In genomic region chr1:62689524-62689923, GRCh38 we compare ENCODE assay signal across 1 cellular context.
TF ChIP-seq lines count a peak whose summit lies in the region.

No MANE protein-coding gene starts in this region.

TF ChIP-seq in GM23338, 12 proteins besides CTCF, POLR2A, EP300 and RAD21 (continued from another document):
- TF ChIP-seq, protein P1, sequence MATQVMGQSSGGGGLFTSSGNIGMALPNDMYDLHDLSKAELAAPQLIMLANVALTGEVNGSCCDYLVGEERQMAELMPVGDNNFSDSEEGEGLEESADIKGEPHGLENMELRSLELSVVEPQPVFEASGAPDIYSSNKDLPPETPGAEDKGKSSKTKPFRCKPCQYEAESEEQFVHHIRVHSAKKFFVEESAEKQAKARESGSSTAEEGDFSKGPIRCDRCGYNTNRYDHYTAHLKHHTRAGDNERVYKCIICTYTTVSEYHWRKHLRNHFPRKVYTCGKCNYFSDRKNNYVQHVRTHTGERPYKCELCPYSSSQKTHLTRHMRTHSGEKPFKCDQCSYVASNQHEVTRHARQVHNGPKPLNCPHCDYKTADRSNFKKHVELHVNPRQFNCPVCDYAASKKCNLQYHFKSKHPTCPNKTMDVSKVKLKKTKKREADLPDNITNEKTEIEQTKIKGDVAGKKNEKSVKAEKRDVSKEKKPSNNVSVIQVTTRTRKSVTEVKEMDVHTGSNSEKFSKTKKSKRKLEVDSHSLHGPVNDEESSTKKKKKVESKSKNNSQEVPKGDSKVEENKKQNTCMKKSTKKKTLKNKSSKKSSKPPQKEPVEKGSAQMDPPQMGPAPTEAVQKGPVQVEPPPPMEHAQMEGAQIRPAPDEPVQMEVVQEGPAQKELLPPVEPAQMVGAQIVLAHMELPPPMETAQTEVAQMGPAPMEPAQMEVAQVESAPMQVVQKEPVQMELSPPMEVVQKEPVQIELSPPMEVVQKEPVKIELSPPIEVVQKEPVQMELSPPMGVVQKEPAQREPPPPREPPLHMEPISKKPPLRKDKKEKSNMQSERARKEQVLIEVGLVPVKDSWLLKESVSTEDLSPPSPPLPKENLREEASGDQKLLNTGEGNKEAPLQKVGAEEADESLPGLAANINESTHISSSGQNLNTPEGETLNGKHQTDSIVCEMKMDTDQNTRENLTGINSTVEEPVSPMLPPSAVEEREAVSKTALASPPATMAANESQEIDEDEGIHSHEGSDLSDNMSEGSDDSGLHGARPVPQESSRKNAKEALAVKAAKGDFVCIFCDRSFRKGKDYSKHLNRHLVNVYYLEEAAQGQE (IDR thresholded peaks at IDR 0.05; ENCODE audit: unreplicated experiment), result no peak
- TF ChIP-seq ZNF331 (CRISPR knock-in tag; IDR thresholded peaks at IDR 0.05; ENCODE audit: low read depth), result no peak
- TF ChIP-seq JUNB (IDR thresholded peaks at IDR 0.05; ENCODE audit: unreplicated experiment), result no peak
- no peak for TF ChIP-seq CREB1 (CRISPR knock-in tag; IDR thresholded peaks at IDR 0.05; ENCODE audit: low read depth)
- TF ChIP-seq EZH2 (IDR thresholded peaks at IDR 0.05; ENCODE audit: low read depth, unreplicated experiment), result no peak
- no peak for TF ChIP-seq EZH2phosphoT487 (IDR thresholded peaks at IDR 0.05; ENCODE audit: unreplicated experiment)
- TF ChIP-seq ZNF114 (CRISPR knock-in tag; IDR thresholded peaks at IDR 0.05), result no peak
- TF ChIP-seq, protein P2, sequence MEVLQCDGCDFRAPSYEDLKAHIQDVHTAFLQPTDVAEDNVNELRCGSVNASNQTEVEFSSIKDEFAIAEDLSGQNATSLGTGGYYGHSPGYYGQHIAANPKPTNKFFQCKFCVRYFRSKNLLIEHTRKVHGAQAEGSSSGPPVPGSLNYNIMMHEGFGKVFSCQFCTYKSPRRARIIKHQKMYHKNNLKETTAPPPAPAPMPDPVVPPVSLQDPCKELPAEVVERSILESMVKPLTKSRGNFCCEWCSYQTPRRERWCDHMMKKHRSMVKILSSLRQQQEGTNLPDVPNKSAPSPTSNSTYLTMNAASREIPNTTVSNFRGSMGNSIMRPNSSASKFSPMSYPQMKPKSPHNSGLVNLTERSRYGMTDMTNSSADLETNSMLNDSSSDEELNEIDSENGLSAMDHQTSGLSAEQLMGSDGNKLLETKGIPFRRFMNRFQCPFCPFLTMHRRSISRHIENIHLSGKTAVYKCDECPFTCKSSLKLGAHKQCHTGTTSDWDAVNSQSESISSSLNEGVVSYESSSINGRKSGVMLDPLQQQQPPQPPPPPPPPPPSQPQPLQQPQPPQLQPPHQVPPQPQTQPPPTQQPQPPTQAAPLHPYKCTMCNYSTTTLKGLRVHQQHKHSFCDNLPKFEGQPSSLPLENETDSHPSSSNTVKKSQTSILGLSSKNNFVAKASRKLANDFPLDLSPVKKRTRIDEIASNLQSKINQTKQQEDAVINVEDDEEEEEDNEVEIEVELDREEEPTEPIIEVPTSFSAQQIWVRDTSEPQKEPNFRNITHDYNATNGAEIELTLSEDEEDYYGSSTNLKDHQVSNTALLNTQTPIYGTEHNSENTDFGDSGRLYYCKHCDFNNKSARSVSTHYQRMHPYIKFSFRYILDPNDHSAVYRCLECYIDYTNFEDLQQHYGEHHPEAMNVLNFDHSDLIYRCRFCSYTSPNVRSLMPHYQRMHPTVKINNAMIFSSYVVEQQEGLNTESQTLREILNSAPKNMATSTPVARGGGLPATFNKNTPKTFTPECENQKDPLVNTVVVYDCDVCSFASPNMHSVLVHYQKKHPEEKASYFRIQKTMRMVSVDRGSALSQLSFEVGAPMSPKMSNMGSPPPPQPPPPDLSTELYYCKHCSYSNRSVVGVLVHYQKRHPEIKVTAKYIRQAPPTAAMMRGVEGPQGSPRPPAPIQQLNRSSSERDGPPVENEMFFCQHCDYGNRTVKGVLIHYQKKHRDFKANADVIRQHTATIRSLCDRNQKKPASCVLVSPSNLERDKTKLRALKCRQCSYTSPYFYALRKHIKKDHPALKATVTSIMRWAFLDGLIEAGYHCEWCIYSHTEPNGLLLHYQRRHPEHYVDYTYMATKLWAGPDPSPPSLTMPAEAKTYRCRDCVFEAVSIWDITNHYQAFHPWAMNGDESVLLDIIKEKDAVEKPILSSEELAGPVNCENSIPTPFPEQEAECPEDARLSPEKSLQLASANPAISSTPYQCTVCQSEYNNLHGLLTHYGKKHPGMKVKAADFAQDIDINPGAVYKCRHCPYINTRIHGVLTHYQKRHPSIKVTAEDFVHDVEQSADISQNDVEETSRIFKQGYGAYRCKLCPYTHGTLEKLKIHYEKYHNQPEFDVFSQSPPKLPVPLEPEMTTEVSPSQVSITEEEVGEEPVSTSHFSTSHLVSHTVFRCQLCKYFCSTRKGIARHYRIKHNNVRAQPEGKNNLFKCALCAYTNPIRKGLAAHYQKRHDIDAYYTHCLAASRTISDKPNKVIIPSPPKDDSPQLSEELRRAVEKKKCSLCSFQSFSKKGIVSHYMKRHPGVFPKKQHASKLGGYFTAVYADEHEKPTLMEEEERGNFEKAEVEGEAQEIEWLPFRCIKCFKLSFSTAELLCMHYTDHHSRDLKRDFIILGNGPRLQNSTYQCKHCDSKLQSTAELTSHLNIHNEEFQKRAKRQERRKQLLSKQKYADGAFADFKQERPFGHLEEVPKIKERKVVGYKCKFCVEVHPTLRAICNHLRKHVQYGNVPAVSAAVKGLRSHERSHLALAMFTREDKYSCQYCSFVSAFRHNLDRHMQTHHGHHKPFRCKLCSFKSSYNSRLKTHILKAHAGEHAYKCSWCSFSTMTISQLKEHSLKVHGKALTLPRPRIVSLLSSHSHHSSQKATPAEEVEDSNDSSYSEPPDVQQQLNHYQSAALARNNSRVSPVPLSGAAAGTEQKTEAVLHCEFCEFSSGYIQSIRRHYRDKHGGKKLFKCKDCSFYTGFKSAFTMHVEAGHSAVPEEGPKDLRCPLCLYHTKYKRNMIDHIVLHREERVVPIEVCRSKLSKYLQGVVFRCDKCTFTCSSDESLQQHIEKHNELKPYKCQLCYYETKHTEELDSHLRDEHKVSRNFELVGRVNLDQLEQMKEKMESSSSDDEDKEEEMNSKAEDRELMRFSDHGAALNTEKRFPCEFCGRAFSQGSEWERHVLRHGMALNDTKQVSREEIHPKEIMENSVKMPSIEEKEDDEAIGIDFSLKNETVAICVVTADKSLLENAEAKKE (CRISPR knock-in tag; IDR thresholded peaks at IDR 0.05), result no peak
- TF ChIP-seq NANOG (IDR thresholded peaks at IDR 0.05; ENCODE audit: borderline replicate concordance), result no peak
- TF ChIP-seq POLR2AphosphoS5 (IDR thresholded peaks at IDR 0.05; ENCODE audit: low read depth), result no peak
- no peak for TF ChIP-seq STAT1 (IDR thresholded peaks at IDR 0.05; ENCODE audit: unreplicated experiment)
